ENCODE assay signal across 11 cellular contexts in the genomic region with DNA sequence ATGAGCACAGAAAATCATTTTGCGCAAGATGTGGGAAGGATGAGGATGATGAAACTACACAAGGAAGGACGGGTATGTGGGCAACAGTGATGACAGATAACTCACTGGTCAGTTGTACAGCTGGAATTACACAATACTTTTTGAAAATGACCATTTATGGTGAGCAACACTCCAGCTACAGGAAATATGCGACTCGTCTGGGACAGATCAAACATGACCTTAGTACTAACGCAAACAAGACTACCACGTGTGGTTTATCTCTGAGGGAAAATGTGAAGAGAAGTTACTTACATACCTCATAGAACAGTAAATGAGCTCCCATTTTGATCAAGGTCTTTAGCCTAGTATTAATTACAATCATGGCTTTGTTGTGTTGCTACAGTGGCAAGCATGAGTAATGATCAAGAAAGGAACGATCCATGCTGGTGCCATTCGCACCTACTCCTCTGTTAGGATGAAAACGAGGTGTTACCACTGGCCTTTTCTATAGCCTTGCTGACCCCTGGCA.
DNase-seq lines count a peak whose midpoint lies in the region; TF ChIP-seq lines count a peak whose summit lies in the region.
"Had no signal": no experiment of that assay in that cellular context is flagged by ENCODE, and none has a peak within 500 bp of the region (broad histone marks: within the 10 kb centered on the region; RNA-seq: fewer than 3 reads in every experiment).

No MANE protein-coding gene starts in this region.

- H3K27me3 Mint-ChIP-seq in activated naive CD4-positive, alpha-beta T cell treated with anti-CD3 and anti-CD28 coated beads, Interleukin-2, amount 10 ng/mL, durations not matched to agents 7 days and 5 days = no peaks in the 10 kb centered on the region
- H3K27me3 Mint-ChIP-seq: activated CD4-positive, alpha-beta memory T cell treated with anti-CD3 and anti-CD28 coated beads, Interleukin-2, amount 10 ng/mL, durations not matched to agents 7 days and 5 days had no signal

- TF ChIP-seq CTCF in foreskin fibroblast (IDR thresholded peaks at IDR 0.05; ENCODE audit: low read depth, low read length) = no peak

- no peaks in the 10 kb centered on the region for H3K36me3 Mint-ChIP-seq in activated naive CD4-positive, alpha-beta T cell treated with anti-CD3 and anti-CD28 coated beads, Interleukin-2, amount 10 ng/mL, durations not matched to agents 7 days and 5 days

- CTCF ChIA-PET in activated naive CD4-positive, alpha-beta T cell treated with anti-CD3 and anti-CD28 coated beads, Interleukin-2, amount 10 ng/mL, durations not matched to agents 7 days and 5 days (lab: Charles Lee) = no interaction called here

- H3K9me3 Mint-ChIP-seq in activated naive CD4-positive, alpha-beta T cell treated with anti-CD3 and anti-CD28 coated beads, Interleukin-2, amount 10 ng/mL, durations not matched to agents 7 days and 5 days = peaks cover 8% of the 10 kb centered on the region
- H3K9me3 Mint-ChIP-seq: activated CD4-positive, alpha-beta memory T cell treated with anti-CD3 and anti-CD28 coated beads, Interleukin-2, amount 10 ng/mL, durations not matched to agents 7 days and 5 days had no signal

- H3K4me3 ChIP-seq in foreskin fibroblast (ENCODE audit: low read depth in 1 of 2, low read length in 2 of 2) = no peak overlapping the region
- H3K4me3 ChIP-seq: cardiac muscle cell had no signal

- no peak overlapping the region for H3K4me3 Mint-ChIP-seq in activated naive CD4-positive, alpha-beta T cell treated with anti-CD3 and anti-CD28 coated beads, Interleukin-2, amount 10 ng/mL, durations not matched to agents 7 days and 5 days
- H3K4me3 Mint-ChIP-seq: activated CD4-positive, alpha-beta memory T cell treated with anti-CD3 and anti-CD28 coated beads, Interleukin-2, amount 10 ng/mL, durations not matched to agents 7 days and 5 days had no signal

- DNase-seq in EL (peak; percentile 95), SHP77 treated with DMSO at 0.1 percent for 48 hours (lab: John Stamatoyannopoulos, UW) (peak; percentile 31), foreskin fibroblast (peak; percentile 96 to 97), renal cortical epithelial cell (ENCODE audit: low read depth) (peak; percentile 72), T-helper 1 cell (no peak), SW 1271 (lab: John Stamatoyannopoulos, UW) (no peak)
- DNase-seq in activated CD4-positive, CD25-positive, alpha-beta regulatory T cell (lab: John Stamatoyannopoulos, UW) = no peak
- DNase-seq in activated naive CD4-positive, alpha-beta T cell treated with anti-CD3 and anti-CD28 coated beads, Interleukin-2, amount 10 ng/mL, durations not matched to agents 7 days and 5 days = no peak
- DNase-seq: activated CD4-positive, alpha-beta memory T cell treated with anti-CD3 and anti-CD28 coated beads, Interleukin-2, amount 10 ng/mL, durations not matched to agents 7 days and 5 days; DND-41 had no signal

- H3K4me1 Mint-ChIP-seq in activated naive CD4-positive, alpha-beta T cell treated with anti-CD3 and anti-CD28 coated beads, Interleukin-2, amount 10 ng/mL, durations not matched to agents 7 days and 5 days = no peaks in the 10 kb centered on the region
- H3K4me1 Mint-ChIP-seq: activated CD4-positive, alpha-beta memory T cell treated with anti-CD3 and anti-CD28 coated beads, Interleukin-2, amount 10 ng/mL, durations not matched to agents 7 days and 5 days had no signal

- no peak overlapping the region for H3K27ac Mint-ChIP-seq in activated naive CD4-positive, alpha-beta T cell treated with anti-CD3 and anti-CD28 coated beads, Interleukin-2, amount 10 ng/mL, durations not matched to agents 7 days and 5 days
- H3K27ac Mint-ChIP-seq: activated CD4-positive, alpha-beta memory T cell treated with anti-CD3 and anti-CD28 coated beads, Interleukin-2, amount 10 ng/mL, durations not matched to agents 7 days and 5 days had no signal

Comparison
In these comparisons a context has a peak if more than half of its experiments do, and no peak if none do; other contexts are left out.
1. DNase-seq: peak in EL (single experiment), SHP77 treated with DMSO at 0.1 percent for 48 hours (single experiment), foreskin fibroblast (2 of 2) and renal cortical epithelial cell (single experiment); none in T-helper 1 cell (0 of 5), activated CD4-positive, CD25-positive, alpha-beta regulatory T cell (0 of 4), SW 1271 (0 of 2) and activated naive CD4-positive, alpha-beta T cell treated with anti-CD3 and anti-CD28 coated beads, Interleukin-2, amount 10 ng/mL, durations not matched to agents 7 days and 5 days (single experiment).